In the genomic region with DNA sequence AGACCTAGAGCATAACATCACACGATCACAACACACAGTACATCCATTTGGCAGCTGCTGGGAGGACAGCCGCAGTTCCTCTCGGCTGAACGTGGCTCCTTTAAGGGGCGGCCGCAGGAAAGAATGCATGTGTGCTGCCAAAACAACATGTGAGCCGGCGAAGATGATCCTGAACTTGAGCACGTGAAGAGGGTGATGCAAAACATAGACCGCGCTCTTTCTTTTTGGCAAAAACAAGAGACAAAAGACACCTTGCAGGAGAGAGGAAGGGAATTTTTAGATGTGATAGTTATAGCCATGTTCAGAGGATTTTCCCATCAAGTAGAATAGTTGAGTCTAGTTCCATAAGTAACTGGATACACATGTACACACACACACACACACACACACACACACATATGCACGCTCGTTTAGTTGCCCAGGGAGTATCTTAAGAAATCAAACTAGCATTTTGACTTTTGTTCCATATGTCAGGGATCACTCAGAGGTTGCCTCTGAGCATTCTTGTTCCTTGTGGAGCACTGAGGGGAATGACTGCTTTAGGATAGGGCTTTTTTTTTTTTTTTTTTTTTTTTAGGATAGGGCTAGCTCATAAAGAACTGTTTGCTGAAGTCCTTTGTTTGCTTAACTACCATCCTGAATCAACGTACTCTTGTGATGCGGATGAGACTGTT, we compare ENCODE assay signal across 1 cellular context.
TF ChIP-seq lines count a peak whose summit lies in the region.

No MANE protein-coding gene starts in this region.

TF ChIP-seq in IMR-90, 13 proteins besides CTCF, POLR2A, EP300 and RAD21:
- TF ChIP-seq MAZ (IDR thresholded peaks at IDR 0.05; ENCODE audit: borderline replicate concordance, low read depth, low read length) (no peak), CEBPB (IDR thresholded peaks at IDR 0.05; ENCODE audit: low read depth, low read length) (peak; percentile 81), RCOR1 (IDR thresholded peaks at IDR 0.05; ENCODE audit: insufficient replicate concordance, low read length) (no peak), BHLHE40 (IDR thresholded peaks at IDR 0.05; ENCODE audit: low read depth, low read length) (peak; percentile 99), FOS (IDR thresholded peaks at IDR 0.05; ENCODE audit: low read depth, low read length) (no peak), MAFK (IDR thresholded peaks at IDR 0.05; ENCODE audit: low read depth, low read length) (no peak), MXI1 (IDR thresholded peaks at IDR 0.05; ENCODE audit: borderline replicate concordance, low read depth, low read length) (peak; percentile 92; the same call in 1 of the 2 replicates)
- TF ChIP-seq, protein P1, sequence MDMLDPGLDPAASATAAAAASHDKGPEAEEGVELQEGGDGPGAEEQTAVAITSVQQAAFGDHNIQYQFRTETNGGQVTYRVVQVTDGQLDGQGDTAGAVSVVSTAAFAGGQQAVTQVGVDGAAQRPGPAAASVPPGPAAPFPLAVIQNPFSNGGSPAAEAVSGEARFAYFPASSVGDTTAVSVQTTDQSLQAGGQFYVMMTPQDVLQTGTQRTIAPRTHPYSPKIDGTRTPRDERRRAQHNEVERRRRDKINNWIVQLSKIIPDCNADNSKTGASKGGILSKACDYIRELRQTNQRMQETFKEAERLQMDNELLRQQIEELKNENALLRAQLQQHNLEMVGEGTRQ (IDR thresholded peaks at IDR 0.05; ENCODE audit: low read depth, low read length) = peak; percentile 91
TF ChIP-seq in IMR-90: peak in this region for 4.
